ENCODE assay signal across 8 cellular contexts in genomic region chr1:184664042-184664659, GRCh38.
DNase-seq lines count a peak whose midpoint lies in the region; ATAC-seq and TF ChIP-seq lines count a peak whose summit lies in the region.

No MANE protein-coding gene starts in this region.

- no peak overlapping the region for H3K4me3 Mint-ChIP-seq in Caco-2 (ENCODE audit: unreplicated experiment)
- H3K4me3 Mint-ChIP-seq in activated T-cell treated with anti-CD3 and anti-CD28 coated beads, Interleukin-2, amount 50 U/mL, for 72 hours = peak overlapping the region in 1 of 2 donors; percentile 68
- peak overlapping the region; percentile 43 for H3K4me3 Mint-ChIP-seq in natural killer cell treated with Interleukin-12 subunit alpha and Interleukin-12 subunit beta and Interleukin-15 and Interleukin-18, amount 100 ng/mL, for 72 hours

- peak; percentile 46 to 62 for TF ChIP-seq CTCF in Caco-2 (IDR thresholded peaks at IDR 0.05; ENCODE audit: insufficient read depth in 1 of 2, low read depth in 1 of 2, low read length in 1 of 2, severe bottlenecking in 1 of 2, unreplicated experiment in 1 of 2)
- peak; percentile 98 for TF ChIP-seq CTCF in fibroblast of villous mesenchyme (IDR thresholded peaks at IDR 0.05; ENCODE audit: insufficient read depth, low read depth, low read length)
- TF ChIP-seq CTCF in testis (IDR thresholded peaks at IDR 0.05) = peak; percentile 84 to 93 (median 92)

- CTCF ChIA-PET in Caco-2 (lab: Charles Lee) = interaction anchor here (0.8 kb wide), 1 partner anchor 277 kb away, joined by 3 read pairs; the partner anchor contains the start of gene C1orf21

- H3K9me3 ChIP-seq in Caco-2 = no peaks in the 10 kb centered on the region
- H3K9me3 ChIP-seq in testis = no peaks in the 10 kb centered on the region

- no peaks in the 10 kb centered on the region for H3K36me3 ChIP-seq in Caco-2 (ENCODE audit: control insufficient read depth, insufficient read depth, low read length)
- H3K36me3 ChIP-seq in testis (ENCODE audit: low read depth, missing control alignments) = no peaks in the 10 kb centered on the region

- H3K4me1 Mint-ChIP-seq in Caco-2 (ENCODE audit: low read depth, unreplicated experiment) = no peaks in the 10 kb centered on the region
- H3K4me1 Mint-ChIP-seq in activated T-cell treated with anti-CD3 and anti-CD28 coated beads, Interleukin-2, amount 50 U/mL, for 72 hours (ENCODE audit: low read depth) = no peaks in the 10 kb centered on the region
- peaks cover 5 to 10% of the 10 kb centered on the region in 2 donors for H3K4me1 Mint-ChIP-seq in natural killer cell treated with Interleukin-12 subunit alpha and Interleukin-12 subunit beta and Interleukin-15 and Interleukin-18, amount 100 ng/mL, for 72 hours (ENCODE audit: low read depth in 2 of 2)

- intact Hi-C loops in Caco-2 (cut with micrococcal nuclease; ENCODE audit: unreplicated experiment) = no loop called here
- intact Hi-C loops in testis (cut with DNase I; ENCODE audit: low total_unique reads) = loop anchor here (10.0 kb wide), 1 partner anchor 589 kb away; no protein-coding TSS in a partner anchor

- peak in 1 of 2 experiments; percentile 32 for DNase-seq in Caco-2
- DNase-seq in NCI-H2227 treated with DMSO at 0.1 percent for 48 hours (lab: John Stamatoyannopoulos, UW) = peak; percentile 79
- peak; percentile 65 for DNase-seq in activated T-cell treated with anti-CD3 and anti-CD28 coated beads, Interleukin-2, amount 50 U/mL, for 72 hours
- DNase-seq in fibroblast of villous mesenchyme (ENCODE audit: low read depth) = peak; percentile 73
- DNase-seq in natural killer cell treated with Interleukin-12 subunit alpha and Interleukin-12 subunit beta and Interleukin-15 and Interleukin-18, amount 100 ng/mL, for 72 hours (ENCODE audit: low spot score) = peak; percentile 67
- DNase-seq in testis = peak; percentile 90

- H3K4me1 ChIP-seq in Caco-2 = no peaks in the 10 kb centered on the region
- H3K4me1 ChIP-seq in testis = peaks cover 7% of the 10 kb centered on the region

- no peaks in the 10 kb centered on the region for H3K36me3 Mint-ChIP-seq in Caco-2 (ENCODE audit: insufficient read depth, unreplicated experiment)
- no peaks in the 10 kb centered on the region for H3K36me3 Mint-ChIP-seq in activated T-cell treated with anti-CD3 and anti-CD28 coated beads, Interleukin-2, amount 50 U/mL, for 72 hours (ENCODE audit: insufficient read depth in 2 of 2)
- no peaks in the 10 kb centered on the region for H3K36me3 Mint-ChIP-seq in natural killer cell treated with Interleukin-12 subunit alpha and Interleukin-12 subunit beta and Interleukin-15 and Interleukin-18, amount 100 ng/mL, for 72 hours

- 10 to 23% methylated on average over 16 to 38 of the region's 40 CpGs for WGBS in testis, 2 donors

- H3K27me3 Mint-ChIP-seq in Caco-2 (ENCODE audit: insufficient read depth, unreplicated experiment) = no peaks in the 10 kb centered on the region
- H3K27me3 Mint-ChIP-seq in activated T-cell treated with anti-CD3 and anti-CD28 coated beads, Interleukin-2, amount 50 U/mL, for 72 hours (ENCODE audit: low read depth) = peaks cover 19% of the 10 kb centered on the region
- peaks cover 12 to 15% of the 10 kb centered on the region in 2 donors for H3K27me3 Mint-ChIP-seq in natural killer cell treated with Interleukin-12 subunit alpha and Interleukin-12 subunit beta and Interleukin-15 and Interleukin-18, amount 100 ng/mL, for 72 hours

- H3K27me3 ChIP-seq in Caco-2 (replicated peaks; ENCODE audit: control insufficient read depth, insufficient read depth, low read length) (no peaks in the 10 kb centered on the region), testis (no peaks in the 10 kb centered on the region)

- H3K4me3 ChIP-seq in Caco-2 (ENCODE audit: low read depth, low read length) = no peak overlapping the region
- peak overlapping the region; percentile 50 for H3K4me3 ChIP-seq in fibroblast of villous mesenchyme (ENCODE audit: low read depth, low read length)
- H3K4me3 ChIP-seq in testis = peak overlapping the region; percentile 16 to 56

- TF ChIP-seq POLR2A in testis (IDR thresholded peaks at IDR 0.05) = no peak

- H3K27ac ChIP-seq in testis = peak overlapping the region in 1 of 2 donors; percentile 63

- peak; percentile 66 for ATAC-seq in GM21515 (IDR thresholded peaks at IDR 0.05; ENCODE audit: unreplicated experiment)
- ATAC-seq in activated T-cell treated with anti-CD3 and anti-CD28 coated beads, Interleukin-2, amount 50 U/mL, for 72 hours (replicated peaks in 1 of 2) = peak; percentile 60 to 77
- ATAC-seq in natural killer cell treated with Interleukin-12 subunit alpha and Interleukin-12 subunit beta and Interleukin-15 and Interleukin-18, amount 100 ng/mL, for 72 hours = peak; percentile 75 to 81
- no peak for ATAC-seq in HG03280 (IDR thresholded peaks at IDR 0.05; ENCODE audit: unreplicated experiment)

- no peak overlapping the region for H3K27ac Mint-ChIP-seq in Caco-2 (ENCODE audit: unreplicated experiment)
- no peak overlapping the region for H3K27ac Mint-ChIP-seq in activated T-cell treated with anti-CD3 and anti-CD28 coated beads, Interleukin-2, amount 50 U/mL, for 72 hours
- H3K27ac Mint-ChIP-seq in natural killer cell treated with Interleukin-12 subunit alpha and Interleukin-12 subunit beta and Interleukin-15 and Interleukin-18, amount 100 ng/mL, for 72 hours = no peak overlapping the region

- BruUV-seq in Caco-2 (replicated peaks; lab: Mats Ljungman, UMichigan) = no TSS peak

- POLR2A ChIA-PET in Caco-2 (lab: Charles Lee) = no interaction called here

- no peaks in the 10 kb centered on the region for H3K9me3 Mint-ChIP-seq in Caco-2 (ENCODE audit: unreplicated experiment)
- no peaks in the 10 kb centered on the region for H3K9me3 Mint-ChIP-seq in activated T-cell treated with anti-CD3 and anti-CD28 coated beads, Interleukin-2, amount 50 U/mL, for 72 hours
- H3K9me3 Mint-ChIP-seq in natural killer cell treated with Interleukin-12 subunit alpha and Interleukin-12 subunit beta and Interleukin-15 and Interleukin-18, amount 100 ng/mL, for 72 hours = no peaks in the 10 kb centered on the region
